ENCODE assay signal across 11 cellular contexts in the genomic region with DNA sequence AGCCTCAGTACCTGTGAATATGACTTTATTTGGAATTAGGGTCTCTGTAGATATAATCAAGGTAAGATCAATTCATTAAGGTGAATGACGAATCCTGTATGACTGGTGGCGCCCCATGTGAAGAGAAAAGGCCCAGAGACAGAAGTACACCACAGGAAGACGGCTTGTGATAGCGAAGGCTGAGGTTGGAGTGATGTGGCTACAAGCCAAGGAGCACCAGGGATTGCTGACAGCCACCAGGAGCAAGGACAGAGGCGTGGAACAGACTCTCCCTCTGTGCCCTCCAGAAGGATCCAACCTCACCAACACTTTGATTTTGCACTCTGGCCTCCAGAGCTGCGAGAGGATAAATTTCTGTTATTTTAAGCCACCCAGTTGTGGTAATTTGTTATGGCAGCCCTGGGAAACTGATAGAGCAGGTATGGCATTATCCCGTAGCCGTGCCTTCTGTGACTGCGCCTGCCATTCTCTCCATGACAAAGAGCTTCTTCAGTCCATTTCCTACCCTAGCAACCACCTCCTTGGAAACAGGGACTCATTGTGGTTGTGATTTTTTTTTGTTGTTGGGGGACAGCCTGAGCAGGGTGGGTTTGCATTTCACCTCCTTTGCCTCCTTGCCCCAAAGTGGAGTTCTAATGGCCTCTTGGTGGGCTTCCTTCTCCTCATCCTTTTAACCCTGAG.
"Had no signal": no experiment of that assay in that cellular context is flagged by ENCODE, and none has a peak within 500 bp of the region (broad histone marks: within the 10 kb centered on the region; RNA-seq: fewer than 3 reads in every experiment).

No MANE protein-coding gene starts in this region.

- DNase-seq: activated CD4-positive, alpha-beta T cell treated with anti-CD3 and anti-CD28 coated beads for 4 hours; activated CD8-positive, alpha-beta T cell treated with anti-CD3 and anti-CD28 coated beads, Interleukin-2, amount 10 ng/mL, durations not matched to agents 7 days and 5 days; activated naive CD4-positive, alpha-beta T cell treated with Interleukin-2 at 50 U/mL for 16 hours; hypothalamus; retina; WERI-Rb-1 had no signal

- H3K27me3 Mint-ChIP-seq: central memory CD8-positive, alpha-beta T cell; dendritic cell treated with granulocyte-macrophage colony-stimulating factor and Interleukin-4, amounts not matched to agents 40 ng/mL and 50 ng/mL, for 4 days had no signal

- H3K4me3 ChIP-seq: tibial nerve had no signal

- H3K9me3 Mint-ChIP-seq: central memory CD8-positive, alpha-beta T cell; dendritic cell treated with granulocyte-macrophage colony-stimulating factor and Interleukin-4, amounts not matched to agents 40 ng/mL and 50 ng/mL, for 4 days; T-helper 2 cell treated with Interferon-gamma antibody and Interleukin-4, amounts not matched to agents 5 μg/mL and 100 μg/mL, for 36 hours had no signal

- H2AFZ ChIP-seq: parathyroid adenoma had no signal

- H3K9ac ChIP-seq: parathyroid adenoma had no signal

- H3K36me3 ChIP-seq: tibial nerve had no signal

- H3K9me3 ChIP-seq: tibial nerve had no signal

- H3K4me1 ChIP-seq: parathyroid adenoma, tibial nerve had no signal

- H3K4me3 Mint-ChIP-seq: activated CD8-positive, alpha-beta T cell treated with anti-CD3 and anti-CD28 coated beads, Interleukin-2, amount 10 ng/mL, durations not matched to agents 7 days and 5 days; central memory CD8-positive, alpha-beta T cell; dendritic cell treated with granulocyte-macrophage colony-stimulating factor and Interleukin-4, amounts not matched to agents 40 ng/mL and 50 ng/mL, for 4 days; T-helper 2 cell treated with Interferon-gamma antibody and Interleukin-4, amounts not matched to agents 5 μg/mL and 100 μg/mL, for 36 hours had no signal

- ATAC-seq: activated CD8-positive, alpha-beta T cell treated with anti-CD3 and anti-CD28 coated beads, Interleukin-2, amount 10 ng/mL, durations not matched to agents 7 days and 5 days had no signal

- H3K27ac ChIP-seq: parathyroid adenoma, tibial nerve, WERI-Rb-1 had no signal

- H3K4me1 Mint-ChIP-seq: central memory CD8-positive, alpha-beta T cell had no signal

- H3K27ac Mint-ChIP-seq: activated CD8-positive, alpha-beta T cell treated with anti-CD3 and anti-CD28 coated beads, Interleukin-2, amount 10 ng/mL, durations not matched to agents 7 days and 5 days; dendritic cell treated with granulocyte-macrophage colony-stimulating factor and Interleukin-4, amounts not matched to agents 40 ng/mL and 50 ng/mL, for 4 days; T-helper 2 cell treated with Interferon-gamma antibody and Interleukin-4, amounts not matched to agents 5 μg/mL and 100 μg/mL, for 36 hours had no signal
